In genomic region chr16:58814348-58814801, GRCh38 we compare ENCODE assay signal across 8 cellular contexts.
DNase-seq lines count a peak whose midpoint lies in the region; ATAC-seq and TF ChIP-seq lines count a peak whose summit lies in the region.

No MANE protein-coding gene starts in this region.

- H3K4me3 ChIP-seq in AG04449 (ENCODE audit: low read depth, low read length) = peak overlapping the region; percentile 44

- H3K27ac Mint-ChIP-seq in natural killer cell treated with Interleukin-12 subunit alpha and Interleukin-12 subunit beta and Interleukin-15 and Interleukin-18, amount 100 ng/mL, for 72 hours = no peak overlapping the region

- peak; percentile 82 for ATAC-seq in HG02884 (IDR thresholded peaks at IDR 0.05; ENCODE audit: unreplicated experiment)
- ATAC-seq in natural killer cell treated with Interleukin-12 subunit alpha and Interleukin-12 subunit beta and Interleukin-15 and Interleukin-18, amount 100 ng/mL, for 72 hours = peak; percentile 49 to 71

- CTCF ChIA-PET in AG04449 (lab: Yijun Ruan, JAX) = interaction anchor here (0.8 to 2.2 kb wide), 5 partner anchors 15 to 1389 kb away, joined by 3 to 11 read pairs (median 4); no protein-coding TSS in a partner anchor

- DNase-seq in AG04449 (ENCODE audit: low read depth, low spot score) (no peak), NCI-H526 treated with DMSO at 0.1 percent for 48 hours (lab: John Stamatoyannopoulos, UW) (peak; percentile 7), fibroblast of the conjunctiva (ENCODE audit: low read depth) (peak; percentile 14), ureter (ENCODE audit: low spot score) (peak; percentile 54)
- peak; percentile 21 for DNase-seq in activated T-cell treated with anti-CD3 and anti-CD28 coated beads, Interleukin-2, amount 50 U/mL, for 1 hour
- DNase-seq in natural killer cell treated with Interleukin-12 subunit alpha and Interleukin-12 subunit beta and Interleukin-15 and Interleukin-18, amount 100 ng/mL, for 72 hours (ENCODE audit: low spot score) = no peak

- POLR2A ChIA-PET in AG04449 (lab: Yijun Ruan, JAX) = no interaction called here

- peaks cover 5 to 11% of the 10 kb centered on the region in 2 donors for H3K4me1 Mint-ChIP-seq in natural killer cell treated with Interleukin-12 subunit alpha and Interleukin-12 subunit beta and Interleukin-15 and Interleukin-18, amount 100 ng/mL, for 72 hours (ENCODE audit: low read depth in 2 of 2)

- H3K36me3 Mint-ChIP-seq in natural killer cell treated with Interleukin-12 subunit alpha and Interleukin-12 subunit beta and Interleukin-15 and Interleukin-18, amount 100 ng/mL, for 72 hours = no peaks in the 10 kb centered on the region

- peaks cover 8 to 10% of the 10 kb centered on the region in 2 donors for H3K27me3 Mint-ChIP-seq in natural killer cell treated with Interleukin-12 subunit alpha and Interleukin-12 subunit beta and Interleukin-15 and Interleukin-18, amount 100 ng/mL, for 72 hours

- TF ChIP-seq CTCF in AG04449 (IDR thresholded peaks at IDR 0.05; ENCODE audit: insufficient read depth, low read length, missing control alignments) = peak; percentile 83
- peak; percentile 87 for TF ChIP-seq CTCF in GM12872 (IDR thresholded peaks at IDR 0.05; ENCODE audit: insufficient read depth, low read depth, low read length)

- peak overlapping the region; percentile 43 for H3K4me3 Mint-ChIP-seq in natural killer cell treated with Interleukin-12 subunit alpha and Interleukin-12 subunit beta and Interleukin-15 and Interleukin-18, amount 100 ng/mL, for 72 hours

- H3K9me3 Mint-ChIP-seq in natural killer cell treated with Interleukin-12 subunit alpha and Interleukin-12 subunit beta and Interleukin-15 and Interleukin-18, amount 100 ng/mL, for 72 hours = no peaks in the 10 kb centered on the region

Comparison
In these comparisons a context has a peak if more than half of its experiments do, and no peak if none do; other contexts are left out.
1. DNase-seq: peak in NCI-H526 treated with DMSO at 0.1 percent for 48 hours (single experiment), activated T-cell treated with anti-CD3 and anti-CD28 coated beads, Interleukin-2, amount 50 U/mL, for 1 hour (single experiment), fibroblast of the conjunctiva (single experiment) and ureter (single experiment); none in AG04449 (single experiment) and natural killer cell treated with Interleukin-12 subunit alpha and Interleukin-12 subunit beta and Interleukin-15 and Interleukin-18, amount 100 ng/mL, for 72 hours (single experiment).